ENCODE assay signal across 17 cellular contexts in genomic region chr10:7813481-7813880, GRCh38. TPM values are rescaled to one million over a fixed set of nuclear protein-coding genes. Genes with fewer than 3 reads are reported as not detected.
DNase-seq lines count a peak whose midpoint lies in the region; ATAC-seq, FAIRE-seq and TF ChIP-seq lines count a peak whose summit lies in the region.
"Had no signal": no experiment of that assay in that cellular context is flagged by ENCODE, and none has a peak within 500 bp of the region (broad histone marks: within the 10 kb centered on the region; RNA-seq: fewer than 3 reads in every experiment).

No MANE protein-coding gene starts in this region.

- CTCF ChIA-PET in WTC11 (lab: Charles Lee): interaction anchor here (0.6 kb wide), 1 partner anchor 84 kb away, joined by 3 read pairs; no protein-coding TSS in a partner anchor

- peak; percentile 18; the same call in 1 of the 2 replicates for TF ChIP-seq CTCF in GM12874 (IDR thresholded peaks at IDR 0.05; ENCODE audit: insufficient read depth, low read depth, low read length)
- TF ChIP-seq CTCF in KMS-11 (conservative IDR thresholded peaks at IDR 0.05; ENCODE audit: low read depth, low read length): 0 out of 2 replicates have a peak, but pooled peaks have one; percentile 23
- no peak for TF ChIP-seq CTCF in WTC11 (IDR thresholded peaks at IDR 0.05)
- TF ChIP-seq CTCF in osteoblast (IDR thresholded peaks at IDR 0.05; ENCODE audit: extremely low read depth, low read depth, low read length): peak; percentile 11

- no peak overlapping the region for H3K27ac ChIP-seq in KMS-11
- H3K27ac ChIP-seq in osteoblast (ENCODE audit: low read depth, low read length): no peak overlapping the region

- H3K27me3 Mint-ChIP-seq in WTC11 (ENCODE audit: low read depth): peaks cover 8% of the 10 kb centered on the region; the same call in 1 of the 2 replicates

- DNase-seq in WTC11 (ENCODE audit: low spot score) (no peak), osteoblast (ENCODE audit: insufficient read length, low spot score, missing footprints) (no peak), urothelium cell line (ENCODE audit: low spot score) (no peak), NCI-H510A treated with DMSO at 0.1 percent for 48 hours (lab: John Stamatoyannopoulos, UW) (no peak)
- DNase-seq: BE2C; CD8-positive, alpha-beta T cell; MV-4-11; NCI-H1436; NCI-H2081 treated with DMSO at 0.1 percent for 48 hours; NCI-H524 treated with DMSO at 0.1 percent for 48 hours; NK-92 treated with Interleukin-12 subunit alpha and Interleukin-12 subunit beta, amount 100 ng/mL, for 24 hours; PC-3; T-helper 1 cell had no signal

- POLR2A ChIA-PET in WTC11 (lab: Charles Lee): interaction anchor here (1.3 kb wide), 1 partner anchor 26 kb away, joined by 4 read pairs; the partner anchor contains the start of genes ATP5F1C and KIN

- FAIRE-seq in urothelium cell line (lab: Jason Lieb, UNC): no peak

- H3K4me2 ChIP-seq in KMS-11 (no peak overlapping the region), osteoblast (ENCODE audit: insufficient read depth, low read length) (no peak overlapping the region)

- no peaks in the 10 kb centered on the region for H3K9me3 ChIP-seq in osteoblast (ENCODE audit: low read depth, low read length)
- H3K9me3 ChIP-seq: BE2C, HAP-1 had no signal

- H3K4me3 Mint-ChIP-seq in WTC11: no peak overlapping the region
- H3K4me3 Mint-ChIP-seq: CD8-positive, alpha-beta T cell had no signal

- H3K79me2 ChIP-seq in KMS-11 (ENCODE audit: insufficient read depth, low read depth) (0 out of 2 replicates have a peak, but pooled peaks cover under 1% of the 10 kb centered on the region), osteoblast (ENCODE audit: insufficient read depth, low read length) (peaks cover 2% of the 10 kb centered on the region)

- no peak overlapping the region for H3K9ac ChIP-seq in KMS-11

- H3K36me3 Mint-ChIP-seq in WTC11: no peaks in the 10 kb centered on the region

- H3K4me1 Mint-ChIP-seq in WTC11: peaks cover 26% of the 10 kb centered on the region

- H2AFZ ChIP-seq in KMS-11 (ENCODE audit: low read depth) (no peak overlapping the region), osteoblast (ENCODE audit: low read length) (no peak overlapping the region)

- no peaks in the 10 kb centered on the region for H4K20me1 ChIP-seq in KMS-11 (ENCODE audit: insufficient read depth)
- H4K20me1 ChIP-seq in osteoblast (ENCODE audit: insufficient read depth, low read length): no peaks in the 10 kb centered on the region

- H3K27ac Mint-ChIP-seq in WTC11: no peak overlapping the region
- H3K27ac Mint-ChIP-seq: CD8-positive, alpha-beta T cell had no signal

- ATAC-seq in WTC11: peak; percentile 19
- no peak for ATAC-seq in GM19328 (IDR thresholded peaks at IDR 0.05; ENCODE audit: unreplicated experiment)
- ATAC-seq: CD8-positive, alpha-beta T cell; PC-3 had no signal

- no peak overlapping the region for H3K4me3 ChIP-seq in KMS-11 (IDR thresholded peaks at IDR 0.05; ENCODE audit: insufficient read depth, low read depth, low read length)
- H3K4me3 ChIP-seq in osteoblast (ENCODE audit: insufficient read depth, low read length): no peak overlapping the region
- H3K4me3 ChIP-seq: HAP-1 had no signal

- no peaks in the 10 kb centered on the region for H3K36me3 ChIP-seq in KMS-11 (ENCODE audit: insufficient read depth)
- peaks cover 3% of the 10 kb centered on the region for H3K36me3 ChIP-seq in osteoblast (ENCODE audit: insufficient read depth, low read length)
- H3K36me3 ChIP-seq: BE2C, HAP-1 had no signal

- H3K4me1 ChIP-seq in KMS-11 (ENCODE audit: low read depth, poor library complexity, severe bottlenecking): no peaks in the 10 kb centered on the region
- no peaks in the 10 kb centered on the region for H3K4me1 ChIP-seq in osteoblast (ENCODE audit: insufficient read depth, low read length)
- H3K4me1 ChIP-seq: BE2C had no signal

- H3K27me3 ChIP-seq in KMS-11 (ENCODE audit: insufficient read depth, low read depth) (no peaks in the 10 kb centered on the region), osteoblast (ENCODE audit: insufficient read depth, low read length) (peaks cover 7% of the 10 kb centered on the region)
- H3K27me3 ChIP-seq: BE2C had no signal

- no peaks in the 10 kb centered on the region for H3K9me3 Mint-ChIP-seq in WTC11
- H3K9me3 Mint-ChIP-seq: CD8-positive, alpha-beta T cell had no signal

TF ChIP-seq in WTC11, 78 proteins besides CTCF, POLR2A, EP300 and RAD21:
- TF ChIP-seq SP1 (CRISPR knock-in tag; conservative IDR thresholded peaks at IDR 0.05): no peak
- no peak for TF ChIP-seq ATF6 (CRISPR knock-in tag; IDR thresholded peaks at IDR 0.05)
- TF ChIP-seq ZNF671 (CRISPR knock-in tag; IDR thresholded peaks at IDR 0.05): no peak
- TF ChIP-seq E2F1 (CRISPR knock-in tag; IDR thresholded peaks at IDR 0.05): no peak
- no peak for TF ChIP-seq ERG (CRISPR knock-in tag; IDR thresholded peaks at IDR 0.05)
- TF ChIP-seq RORB (CRISPR knock-in tag; IDR thresholded peaks at IDR 0.05): no peak
- no peak for TF ChIP-seq NR2C2 (CRISPR knock-in tag; IDR thresholded peaks at IDR 0.05)
- no peak for TF ChIP-seq TEAD1 (CRISPR knock-in tag; IDR thresholded peaks at IDR 0.05)

RNA-seq across cellular contexts. Expression of gene TAF3, which starts 4.8 kb away (rescaled TPM):
- total RNA-seq in WTC11 (2021) (8.0 to 8.9 TPM (median 8.1 TPM) in 3 replicates), osteoblast (2.2 and 2.4 TPM in 2 replicates)

RNA-seq across cellular contexts. Expression of gene ATP5F1C, which starts 25.5 kb away (rescaled TPM):
- total RNA-seq in WTC11 (2021) (262 to 288 TPM (median 270 TPM) in 3 replicates), osteoblast (209 and 232 TPM in 2 replicates)

RNA-seq across cellular contexts. Expression of gene KIN, which starts 25.7 kb away (rescaled TPM):
- total RNA-seq in WTC11 (2021): 13.1 to 17.9 TPM (median 13.5 TPM) in 3 replicates
- total RNA-seq in osteoblast: 5.8 and 8.0 TPM in 2 replicates
